ENCODE assay signal across 1 cellular context in genomic region chr4:19924761-19925160, GRCh38.
TF ChIP-seq lines count a peak whose summit lies in the region.

No MANE protein-coding gene starts in this region.

TF ChIP-seq in SK-N-SH, 30 proteins besides CTCF, POLR2A, EP300 and RAD21 (continued from another document):
- TF ChIP-seq USF1 (IDR thresholded peaks at IDR 0.05; ENCODE audit: borderline replicate concordance, low read depth), result no peak
